30 cellular contexts compared by ENCODE assay signal in genomic region chr1:227323164-227323955, GRCh38. TPM values are rescaled to one million over a fixed set of nuclear protein-coding genes. Genes with fewer than 3 reads are reported as not detected.
A peak's percentile ranks its signal among the peaks of the same experiment; 100 is the strongest.
DNase-seq lines count a peak whose midpoint lies in the region; ATAC-seq, FAIRE-seq and TF ChIP-seq lines count a peak whose summit lies in the region.
"Had no signal": no experiment of that assay in that cellular context is flagged by ENCODE, and none has a peak within 500 bp of the region (broad histone marks: within the 10 kb centered on the region; RNA-seq: fewer than 3 reads in every experiment).

No MANE protein-coding gene starts in this region.

- FAIRE-seq in frontal cortex (lab: Jason Lieb, UNC): no peak

- no peak for TF ChIP-seq POLR2A in GM18505 (IDR thresholded peaks at IDR 0.05; ENCODE audit: borderline replicate concordance, extremely low read depth, insufficient read depth, insufficient read length)

- no peak for TF ChIP-seq CTCF in colonic mucosa (IDR thresholded peaks at IDR 0.05)

- no peaks in the 10 kb centered on the region for H3K9me3 ChIP-seq in colonic mucosa
- peaks cover 0 to 3% of the 10 kb centered on the region in 2 donors for H3K9me3 ChIP-seq in mucosa of rectum (ENCODE audit: control insufficient read depth in 2 of 2, low read length in 2 of 2)
- H3K9me3 ChIP-seq: ascending aorta, ovary, right atrium auricular region had no signal

- H3K9ac ChIP-seq in colonic mucosa (ENCODE audit: low read depth in 2 of 2, low read length in 2 of 2) (peak overlapping the region in 1 of 2 donors; percentile 52), mucosa of rectum (ENCODE audit: low read depth in 1 of 2, low read length in 2 of 2) (peak overlapping the region; percentile 34 to 42)

- H3K36me3 ChIP-seq in colonic mucosa (no peaks in the 10 kb centered on the region), mucosa of rectum (ENCODE audit: control insufficient read depth in 2 of 2, insufficient read depth in 2 of 2, low read length in 2 of 2) (no peaks in the 10 kb centered on the region)
- H3K36me3 ChIP-seq: ascending aorta, heart right ventricle, ovary, right atrium auricular region had no signal

- no peaks in the 10 kb centered on the region for H3K27me3 ChIP-seq in colonic mucosa
- H3K27me3 ChIP-seq in mucosa of rectum (ENCODE audit: control insufficient read depth in 2 of 2, insufficient read depth in 2 of 2, low read length in 2 of 2): no peaks in the 10 kb centered on the region
- H3K27me3 ChIP-seq: ascending aorta, ovary, right atrium auricular region had no signal

- peaks cover 5% of the 10 kb centered on the region for H3K4me1 ChIP-seq in colonic mucosa
- H3K4me1 ChIP-seq in mucosa of rectum (ENCODE audit: control insufficient read depth in 2 of 2, insufficient read depth in 2 of 2, low read length in 2 of 2): peaks cover 20 to 31% of the 10 kb centered on the region in 2 donors

- intact Hi-C loops in colonic mucosa (cut with DNase I): no loop called here

- DNase-seq in LoVo (ENCODE audit: low spot score) (peak; percentile 90), colonic mucosa (peak; percentile 92), frontal cortex (ENCODE audit: low spot score in 2 of 2) (no peak), epidermal melanocyte (ENCODE audit: insufficient read length, low spot score) (no peak), RPMI8226 (no peak)
- DNase-seq: activated CD4-positive, alpha-beta T cell treated with anti-CD3 and anti-CD28 coated beads, Interleukin-2, amount 50 U/mL, for 48 hours; activated T-cell treated with anti-CD3 and anti-CD28 coated beads, Interleukin-2, amount 50 U/mL, for 72 hours; C1 segment of cervical spinal cord; caudate nucleus; COR-L47; DMS79; endodermal cell; foreskin melanocyte; heart right ventricle; KG1; kidney glomerular epithelial cell; MM.1S; NCI-H1105 treated with DMSO at 0.1 percent for 48 hours; NCI-H1930; NCI-H526; OCI-M1; ovary; SHP77; stimulated activated CD4-positive, alpha-beta T cell treated with anti-CD3 and anti-CD28 coated beads, Interleukin-1b, Interleukin-23, amount 100 ng/mL, for 48 hours; T-helper 2 cell had no signal

- H3K4me3 ChIP-seq in colonic mucosa (no peak overlapping the region), mucosa of rectum (ENCODE audit: low read length in 2 of 2) (peak overlapping the region in 1 of 2 donors; percentile 50)
- H3K4me3 ChIP-seq: ascending aorta, heart right ventricle, ovary, right atrium auricular region had no signal

- peak overlapping the region; percentile 66 for H3K27ac ChIP-seq in colonic mucosa
- peak overlapping the region; percentile 87 to 88 for H3K27ac ChIP-seq in mucosa of rectum (ENCODE audit: low read depth in 2 of 2, low read length in 2 of 2)
- H3K27ac ChIP-seq: ascending aorta, heart right ventricle, ovary, right atrium auricular region had no signal

- no peak for ATAC-seq in GM18505 (IDR thresholded peaks at IDR 0.05; ENCODE audit: unreplicated experiment)
- ATAC-seq: activated CD4-positive, CD25-positive, alpha-beta regulatory T cell treated with anti-CD3 and anti-CD28 coated beads, Interleukin-2, amount 50 U/mL, for 24 hours; activated T-cell treated with anti-CD3 and anti-CD28 coated beads, Interleukin-2, amount 50 U/mL, for 72 hours; heart right ventricle had no signal

RNA-seq across cellular contexts. Expression of gene CDC42BPA, which starts 5.1 kb away (rescaled TPM):
- 10 to 100 TPM; 26.4 to 36.6 TPM for total RNA-seq in colonic mucosa
- total RNA-seq in frontal cortex: 154 TPM

Comparison
In these comparisons a context has a peak if more than half of its experiments do, and no peak if none do; other contexts are left out.
1. DNase-seq: peak in LoVo (single experiment) and colonic mucosa (single experiment); none in frontal cortex (0 of 2), epidermal melanocyte (single experiment) and RPMI8226 (single experiment).